ENCODE assay signal across 6 cellular contexts in the genomic region with DNA sequence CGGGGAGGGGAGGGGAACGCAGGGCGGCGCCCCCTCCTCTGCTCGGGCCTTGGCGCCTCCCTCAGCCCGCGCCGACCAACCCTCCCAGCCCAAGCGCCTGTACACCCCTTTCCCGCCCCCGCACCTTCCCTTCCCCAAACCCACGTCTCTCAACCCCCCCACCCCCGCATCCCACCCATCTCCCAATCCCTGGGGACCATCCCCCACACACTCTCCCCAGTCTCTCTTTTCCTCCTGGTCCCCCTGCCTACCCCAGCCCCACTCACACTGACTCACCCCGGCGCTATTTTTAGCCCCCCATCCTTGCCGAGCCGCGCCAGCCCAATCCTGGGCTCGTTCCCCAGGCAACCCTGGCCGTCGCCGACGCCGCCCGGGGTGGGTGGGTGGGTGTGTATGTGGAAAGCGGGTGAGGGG. TPM values are rescaled to one million over a fixed set of nuclear protein-coding genes. Genes with fewer than 3 reads are reported as not detected.
DNase-seq lines count a peak whose midpoint lies in the region; ATAC-seq and TF ChIP-seq lines count a peak whose summit lies in the region.

No MANE protein-coding gene starts in this region.

- H3K9me3 ChIP-seq in HUES64 (ENCODE audit: insufficient read depth, low read depth, low read length): no peaks in the 10 kb centered on the region
- no peaks in the 10 kb centered on the region for H3K9me3 ChIP-seq in ascending aorta
- H3K9me3 ChIP-seq in muscle layer of colon (ENCODE audit: low read length): no peaks in the 10 kb centered on the region

- intact Hi-C loops in ascending aorta (cut with DNase I): no loop called here

- TF ChIP-seq CTCF in ascending aorta (IDR thresholded peaks at IDR 0.05): no peak

- H3K36me3 ChIP-seq in HUES64 (ENCODE audit: insufficient read depth, low read length) (no peaks in the 10 kb centered on the region), ascending aorta (no peaks in the 10 kb centered on the region), muscle layer of colon (ENCODE audit: insufficient read depth, low read length) (no peaks in the 10 kb centered on the region)

- DNase-seq in ascending aorta (ENCODE audit: low spot score in 2 of 2) (peak in 1 of 2 donors; percentile 92), DMS53 treated with DMSO at 0.1 percent for 48 hours (lab: John Stamatoyannopoulos, UW; ENCODE audit: unreplicated experiment) (no peak), NCI-H2029 (lab: John Stamatoyannopoulos, UW) (no peak)

- 1% methylated on average over 23 of the region's 27 CpGs for whole genome bisulfite sequencing in HUES64

- H3K27me3 ChIP-seq in HUES64 (ENCODE audit: insufficient read depth, low read length) (no peaks in the 10 kb centered on the region), ascending aorta (no peaks in the 10 kb centered on the region), muscle layer of colon (ENCODE audit: control insufficient read depth in 1 of 2, insufficient read depth in 2 of 2, low read length in 2 of 2) (no peaks in the 10 kb centered on the region)

- peaks cover 33% of the 10 kb centered on the region for H3K4me1 ChIP-seq in HUES64 (ENCODE audit: insufficient read depth, low read length)
- peaks cover 52 to 74% of the 10 kb centered on the region in 2 donors for H3K4me1 ChIP-seq in ascending aorta
- H3K4me1 ChIP-seq in muscle layer of colon (ENCODE audit: insufficient read depth, low read length): peaks cover 66% of the 10 kb centered on the region

- no peak overlapping the region for H3K9ac ChIP-seq in HUES64 (ENCODE audit: low read depth, low read length)
- H3K9ac ChIP-seq in muscle layer of colon (ENCODE audit: low read length): no peak overlapping the region

- ATAC-seq in GM18858 (IDR thresholded peaks at IDR 0.05; ENCODE audit: unreplicated experiment): no peak

- peak overlapping the region; percentile 77 for H3K4me3 ChIP-seq in HUES64 (ENCODE audit: low read length)
- H3K4me3 ChIP-seq in ascending aorta: peak overlapping the region; percentile 82 to 86
- H3K4me3 ChIP-seq in muscle layer of colon (ENCODE audit: low read depth in 1 of 2, low read length in 2 of 2): peak overlapping the region; percentile 74 to 90

- no peak overlapping the region; the same call in 1 of the 2 replicates for H3K27ac ChIP-seq in HUES64 (ENCODE audit: low read depth, low read length)
- H3K27ac ChIP-seq in ascending aorta: peak overlapping the region; percentile 93 to 96
- peak overlapping the region; percentile 95 for H3K27ac ChIP-seq in muscle layer of colon (ENCODE audit: low read depth, low read length)

RNA-seq across cellular contexts. Expression of a gene that starts 11.7 kb away (rescaled TPM):
- 34.2 TPM for polyA plus RNA-seq in HUES64 (2013, experiment 1 of 2)
- polyA plus RNA-seq in HUES64 (2013, experiment 2 of 2): 30.1 TPM
- 247 TPM for total RNA-seq in ascending aorta

RNA-seq across cellular contexts. Expression of a gene that starts 21.2 kb away (rescaled TPM):
- polyA plus RNA-seq in HUES64 (2013, experiment 1 of 2): 4.8 TPM
- polyA plus RNA-seq in HUES64 (2013, experiment 2 of 2): 3.9 TPM
- total RNA-seq in ascending aorta: not detected

RNA-seq across cellular contexts. Expression of a gene that starts 21.7 kb away (rescaled TPM):
- polyA plus RNA-seq in HUES64 (2013, experiment 1 of 2): 108 TPM
- 112 TPM for polyA plus RNA-seq in HUES64 (2013, experiment 2 of 2)
- total RNA-seq in ascending aorta: 88.9 TPM

RNA-seq across cellular contexts. Expression of a gene that starts 25.8 kb away (rescaled TPM):
- polyA plus RNA-seq in HUES64 (2013, experiment 1 of 2): 53.3 TPM
- polyA plus RNA-seq in HUES64 (2013, experiment 2 of 2): 53.6 TPM
- total RNA-seq in ascending aorta: 51.6 TPM

RNA-seq across cellular contexts. Expression of a gene that starts 32.3 kb away (rescaled TPM):
- 1.1 TPM for polyA plus RNA-seq in HUES64 (2013, experiment 1 of 2)
- 2.7 TPM for polyA plus RNA-seq in HUES64 (2013, experiment 2 of 2)
- not detected for total RNA-seq in ascending aorta
